In genomic region chr20:35286077-35286898, GRCh38 we compare ENCODE assay signal across 15 cellular contexts. TPM values are rescaled to one million over a fixed set of nuclear protein-coding genes. Genes with fewer than 3 reads are reported as not detected.
DNase-seq lines count a peak whose midpoint lies in the region; ATAC-seq, FAIRE-seq and TF ChIP-seq lines count a peak whose summit lies in the region.
"Had no signal": no experiment of that assay in that cellular context is flagged by ENCODE, and none has a peak within 500 bp of the region (broad histone marks: within the 10 kb centered on the region; RNA-seq: fewer than 3 reads in every experiment).

No MANE protein-coding gene starts in this region.

- no peak for TF ChIP-seq POLR2A in H1 (IDR thresholded peaks at IDR 0.05; ENCODE audit: control extremely low read depth in 1 of 2, low read depth in 2 of 2, low read length in 2 of 2)

- H4K8ac ChIP-seq in H1 (ENCODE audit: extremely low read depth, insufficient read depth, low read length): peak overlapping the region; percentile 57; the same call in 1 of the 2 replicates

- no peaks in the 10 kb centered on the region for H3K27me3 ChIP-seq in H1 (replicated peaks in 1 of 4; ENCODE audit: control insufficient read depth in 3 of 4, extremely low read depth in 1 of 4, insufficient read depth in 3 of 4, low read length in 3 of 4)
- H3K27me3 ChIP-seq: dorsolateral prefrontal cortex, gastroesophageal sphincter, ovary had no signal

- peak overlapping the region; percentile 77 for H3K27ac Mint-ChIP-seq in Calu3 (ENCODE audit: unreplicated experiment)
- H3K27ac Mint-ChIP-seq in IgD-negative memory B cell: peak overlapping the region; percentile 3 to 33 (median 29)
- H3K27ac Mint-ChIP-seq in nephron progenitor cell: peak overlapping the region; percentile 79

- no peak overlapping the region for H4K5ac ChIP-seq in H1 (ENCODE audit: insufficient read length, low read depth, low read length)

- DNase-seq in Calu3 (no peak), H1 (ENCODE audit: low read depth in 1 of 2, low spot score in 2 of 2) (no peak), nephron progenitor cell (no peak), NAMALWA (ENCODE audit: low spot score) (no peak), HUDEP-2 (lab: John Stamatoyannopoulos, UW; ENCODE audit: unreplicated experiment in 76 of 76) (no peak)
- DNase-seq: dorsolateral prefrontal cortex; NCI-H1436 treated with DMSO at 0.1 percent for 48 hours; NCI-H82; ovary; Right ventricle myocardium superior; stimulated activated CD4-positive, alpha-beta T cell treated with anti-CD3 and anti-CD28 coated beads, Interleukin-2, amount 100 ng/mL, for 24 hours had no signal

- no peak overlapping the region for H2BK15ac ChIP-seq in H1 (ENCODE audit: low read length)

- no peaks in the 10 kb centered on the region for H3K27me3 Mint-ChIP-seq in Calu3 (ENCODE audit: unreplicated experiment)
- H3K27me3 Mint-ChIP-seq in IgD-negative memory B cell: no peaks in the 10 kb centered on the region
- peaks cover 4% of the 10 kb centered on the region for H3K27me3 Mint-ChIP-seq in nephron progenitor cell (ENCODE audit: low read depth, poor library complexity)

- H3K79me2 ChIP-seq in H1 (ENCODE audit: control insufficient read depth in 1 of 2, insufficient read depth in 2 of 2, low read length in 2 of 2): peaks cover 9 to 28% of the 10 kb centered on the region in 2 experiments

- no peak for TF ChIP-seq EP300 in H1 (IDR thresholded peaks at IDR 0.05; ENCODE audit: borderline replicate concordance in 1 of 2, low read depth in 2 of 2, low read length in 2 of 2)

- H3K4me1 ChIP-seq in H1 (replicated peaks in 1 of 4; ENCODE audit: control insufficient read depth in 3 of 4, insufficient read depth in 4 of 4, low read length in 3 of 4): peaks cover 3 to 8% (median 5%) of the 10 kb centered on the region in 4 experiments; a peak in 6 of 7 replicates

- H3K23me2 ChIP-seq in H1 (ENCODE audit: low read depth, low read length): peaks cover 8% of the 10 kb centered on the region

- no peak overlapping the region for H2BK20ac ChIP-seq in H1 (ENCODE audit: low read length)

- H3K4me3 Mint-ChIP-seq in Calu3 (ENCODE audit: low read depth, unreplicated experiment) (peak overlapping the region; percentile 83), IgD-negative memory B cell (peak overlapping the region; percentile 51 to 99 (median 96)), nephron progenitor cell (peak overlapping the region; percentile 89)

- H3K18ac ChIP-seq in H1 (ENCODE audit: extremely low read depth, low read length): no peak overlapping the region

- BruUV-seq in Calu3 (replicated peaks; lab: Mats Ljungman, UMichigan): no TSS peak

- WGBS in H1 (ENCODE audit: extremely low coverage in 1 of 2, insufficient coverage in 1 of 2, insufficient read length in 1 of 2, insufficient replicate concordance in 2 of 2, low coverage in 1 of 2, low lambda C conversion rate in 2 of 2, missing lambda C conversion rate in 1 of 2), 2 experiments: 94% methylated on average over 12 of the region's 12 CpGs; no CpG with 5 or more reads in 1 of the 2 experiments

- peaks cover 11% of the 10 kb centered on the region; the same call in 1 of the 2 replicates for H3K79me1 ChIP-seq in H1 (ENCODE audit: low read depth, low read length)

- TF ChIP-seq CTCF in Calu3 (IDR thresholded peaks at IDR 0.05; ENCODE audit: unreplicated experiment) (no peak), H1 (IDR thresholded peaks at IDR 0.05; ENCODE audit: control extremely low read depth in 1 of 3, insufficient read depth in 1 of 3, low read depth in 1 of 3, low read length in 3 of 3) (no peak), nephron progenitor cell (IDR thresholded peaks at IDR 0.05) (no peak)

- no peaks in the 10 kb centered on the region for H3K9me3 ChIP-seq in H1 (ENCODE audit: insufficient read depth in 2 of 2, low read depth in 1 of 2, low read length in 1 of 2)
- H3K9me3 ChIP-seq: gastroesophageal sphincter, ovary had no signal

- no peak overlapping the region for H3K23ac ChIP-seq in H1 (ENCODE audit: insufficient read length)

- no peak overlapping the region for H3K9ac ChIP-seq in H1 (replicated peaks in 1 of 4; ENCODE audit: extremely low read depth in 1 of 4, low read depth in 3 of 4, low read length in 3 of 4)

- no peak overlapping the region for H2BK5ac ChIP-seq in H1 (ENCODE audit: low read depth, low read length)

- H3K4me2 ChIP-seq in H1 (ENCODE audit: insufficient read depth in 1 of 2, low read depth in 2 of 2, low read length in 2 of 2): peak overlapping the region in 1 of 2 experiments; percentile 94; a peak in 1 of 4 replicates

- H2AK5ac ChIP-seq in H1 (ENCODE audit: low read depth, low read length): no peak overlapping the region; the same call in 1 of the 2 replicates

- intact Hi-C loops in Calu3 (cut with micrococcal nuclease; ENCODE audit: unreplicated experiment): no loop called here

- no peak overlapping the region for H3K4ac ChIP-seq in H1 (replicated peaks; ENCODE audit: insufficient read length, low read depth, low read length)

- ATAC-seq in HG03135 (IDR thresholded peaks at IDR 0.05; ENCODE audit: unreplicated experiment): no peak
- ATAC-seq: gastroesophageal sphincter had no signal

- H2AFZ ChIP-seq in H1 (ENCODE audit: low read length): no peak overlapping the region

- H3K27ac ChIP-seq in H1 (ENCODE audit: low read depth, low read length): no peak overlapping the region
- H3K27ac ChIP-seq: ovary had no signal

- H3K36me3 Mint-ChIP-seq in Calu3 (ENCODE audit: insufficient read depth, unreplicated experiment) (peaks cover 54% of the 10 kb centered on the region), IgD-negative memory B cell (peaks cover 5% of the 10 kb centered on the region), nephron progenitor cell (ENCODE audit: low read depth) (peaks cover 12% of the 10 kb centered on the region)

- H3K9me3 Mint-ChIP-seq in Calu3 (ENCODE audit: low read depth, unreplicated experiment): no peaks in the 10 kb centered on the region
- H3K9me3 Mint-ChIP-seq in IgD-negative memory B cell: no peaks in the 10 kb centered on the region
- no peaks in the 10 kb centered on the region for H3K9me3 Mint-ChIP-seq in nephron progenitor cell

- no peak overlapping the region for H3K4me3 ChIP-seq in H1 (ENCODE audit: extremely low read depth in 1 of 4, insufficient read depth in 2 of 4, low read depth in 3 of 4, low read length in 4 of 4)
- H3K4me3 ChIP-seq: gastroesophageal sphincter, ovary had no signal

- POLR2A ChIA-PET in H1 (lab: Charles Lee; ENCODE audit: partially characterized antibody): interaction anchor here (1.6 kb wide), 1 partner anchor 12 kb away, joined by 3 read pairs; no protein-coding TSS in a partner anchor

- CTCF ChIA-PET in Calu3 (lab: Charles Lee) (interaction anchor here (1.5 kb wide), 1 partner anchor 10 kb away, joined by 4 read pairs; no protein-coding TSS in a partner anchor), H1 (lab: Charles Lee; ENCODE audit: partially characterized antibody) (interaction anchor here (0.8 to 1.5 kb wide), 3 partner anchors 17 to 286 kb away, joined by 3 to 5 read pairs (median 3); no protein-coding TSS in a partner anchor)

- H2BK12ac ChIP-seq in H1 (ENCODE audit: low read depth, low read length): no peak overlapping the region

- H3K56ac ChIP-seq in H1 (replicated peaks; ENCODE audit: insufficient read length, low read depth, low read length): no peak overlapping the region

- no peak overlapping the region for H4K91ac ChIP-seq in H1 (replicated peaks; ENCODE audit: insufficient read length, low read length)

- H3K4me1 Mint-ChIP-seq in Calu3 (ENCODE audit: low read depth, unreplicated experiment): peaks cover 20% of the 10 kb centered on the region
- H3K4me1 Mint-ChIP-seq in IgD-negative memory B cell: peaks cover 14 to 25% (median 23%) of the 10 kb centered on the region in 3 donors
- H3K4me1 Mint-ChIP-seq in nephron progenitor cell: peaks cover 28% of the 10 kb centered on the region

- FAIRE-seq in H1 (lab: Jason Lieb, UNC): no peak

- no peak for TF ChIP-seq RAD21 in H1 (IDR thresholded peaks at IDR 0.05 in 1 of 2, conservative IDR thresholded peaks at IDR 0.05 in 1 of 2; ENCODE audit: low read depth in 2 of 2, low read length in 2 of 2)

- no peak overlapping the region for H3K14ac ChIP-seq in H1 (ENCODE audit: insufficient read length)

- H3K36me3 ChIP-seq in H1 (ENCODE audit: control insufficient read depth in 2 of 4, insufficient read depth in 4 of 4, low read length in 3 of 4): peaks cover 3 to 10% (median 4%) of the 10 kb centered on the region in 4 experiments; a peak in 5 of 8 replicates
- H3K36me3 ChIP-seq: ovary had no signal

- H2BK120ac ChIP-seq in H1 (replicated peaks; ENCODE audit: low read depth, low read length): no peak overlapping the region

- H4K20me1 ChIP-seq in H1 (replicated peaks in 1 of 2; ENCODE audit: control insufficient read depth in 1 of 2, insufficient read depth in 2 of 2, low read length in 2 of 2): peaks cover 0 to 2% of the 10 kb centered on the region in 2 experiments

RNA-seq across cellular contexts. Expression of gene EIF6, which starts 1.7 kb away (rescaled TPM):
- 271 and 317 TPM in 2 replicates for total RNA-seq in Calu3 (2022)
- 204 TPM for polyA plus RNA-seq in IgD-negative memory B cell
- 183 and 184 TPM in 2 replicates for total RNA-seq in H1 (2021; fragmentation: NEBNext Ultra II Directional; extraction: Animal tissue kit (Norgen Biotek cat#: 25700))
- 319 and 374 TPM in 2 replicates for polyA plus RNA-seq in H1 (2011; rRNA removed)
- polyA plus RNA-seq in H1 (2011; cell fraction: cytosol; rRNA removed): 267 TPM
- 359 TPM for polyA plus RNA-seq in H1 (2011; cell fraction: nucleus; rRNA removed)
- 166 to 215 TPM (median 195 TPM) in 4 replicates for polyA plus RNA-seq in H1 (2012, experiment 1 of 2)
- 307 TPM for polyA plus RNA-seq in H1 (2012, experiment 2 of 2)
- 104 TPM for polyA plus RNA-seq in H1 (2013, experiment 1 of 2)
- 109 TPM for polyA plus RNA-seq in H1 (2013, experiment 2 of 2)
- 168 and 184 TPM in 2 replicates for polyA minus RNA-seq in H1 (2011; rRNA and poly(A)+ RNA removed)
- polyA minus RNA-seq in H1 (2011; cell fraction: cytosol; rRNA and poly(A)+ RNA removed): 74.5 TPM
- 56.0 TPM for polyA minus RNA-seq in H1 (2011; cell fraction: nucleus; rRNA and poly(A)+ RNA removed)

RNA-seq across cellular contexts. Expression of gene FAM83C, which starts 5.9 kb away (rescaled TPM):
- 0.12 TPM in 1 of 2 replicates, not detected in the other for total RNA-seq in Calu3 (2022)
- not detected for polyA plus RNA-seq in IgD-negative memory B cell
- total RNA-seq in H1 (2021; fragmentation: NEBNext Ultra II Directional; extraction: Animal tissue kit (Norgen Biotek cat#: 25700)): not detected in 2 replicates
- not detected in 2 replicates for polyA plus RNA-seq in H1 (2011; rRNA removed)
- polyA plus RNA-seq in H1 (2011; cell fraction: cytosol; rRNA removed): 0.03 TPM
- not detected for polyA plus RNA-seq in H1 (2011; cell fraction: nucleus; rRNA removed)
- polyA plus RNA-seq in H1 (2012, experiment 1 of 2): 0.05 TPM in 2 of 4 replicates, not detected in the others
- polyA plus RNA-seq in H1 (2012, experiment 2 of 2): not detected
- polyA plus RNA-seq in H1 (2013, experiment 1 of 2): 0.02 TPM
- 0.02 TPM for polyA plus RNA-seq in H1 (2013, experiment 2 of 2)
- not detected in 2 replicates for polyA minus RNA-seq in H1 (2011; rRNA and poly(A)+ RNA removed)
- not detected for polyA minus RNA-seq in H1 (2011; cell fraction: cytosol; rRNA and poly(A)+ RNA removed)
- polyA minus RNA-seq in H1 (2011; cell fraction: nucleus; rRNA and poly(A)+ RNA removed): not detected
- total RNA-seq: kidney epithelial cell, ovary, Right ventricle myocardium superior had no signal
- polyA plus RNA-seq: ovary had no signal

RNA-seq across cellular contexts. Expression of gene MMP24OS, which starts 8.4 kb away (rescaled TPM):
- 86.8 and 95.4 TPM in 2 replicates for total RNA-seq in Calu3 (2022)
- polyA plus RNA-seq in IgD-negative memory B cell (14.0 TPM), H1 (2011; rRNA removed) (21.3 and 44.4 TPM in 2 replicates)
- total RNA-seq in H1 (2021; fragmentation: NEBNext Ultra II Directional; extraction: Animal tissue kit (Norgen Biotek cat#: 25700)): 19.0 and 22.2 TPM in 2 replicates
- 20.6 TPM for polyA plus RNA-seq in H1 (2011; cell fraction: cytosol; rRNA removed)
- 45.3 TPM for polyA plus RNA-seq in H1 (2011; cell fraction: nucleus; rRNA removed)
- polyA plus RNA-seq in H1 (2012, experiment 1 of 2): 21.1 to 31.1 TPM (median 25.0 TPM) in 4 replicates
- polyA plus RNA-seq in H1 (2012, experiment 2 of 2): 23.1 TPM
- polyA plus RNA-seq in H1 (2013, experiment 1 of 2): 19.5 TPM
- 17.8 TPM for polyA plus RNA-seq in H1 (2013, experiment 2 of 2)
- 5.5 and 9.3 TPM in 2 replicates for polyA minus RNA-seq in H1 (2011; rRNA and poly(A)+ RNA removed)
- polyA minus RNA-seq in H1 (2011; cell fraction: cytosol; rRNA and poly(A)+ RNA removed): 18.9 TPM
- polyA minus RNA-seq in H1 (2011; cell fraction: nucleus; rRNA and poly(A)+ RNA removed): 27.2 TPM

RNA-seq across cellular contexts. Expression of gene MMP24, which starts 59.8 kb away (rescaled TPM):
- 5.8 and 8.2 TPM in 2 replicates for total RNA-seq in Calu3 (2022)
- polyA plus RNA-seq in IgD-negative memory B cell: 0.09 TPM
- 18.8 and 20.0 TPM in 2 replicates for total RNA-seq in H1 (2021; fragmentation: NEBNext Ultra II Directional; extraction: Animal tissue kit (Norgen Biotek cat#: 25700))
- 21.4 and 27.2 TPM in 2 replicates for polyA plus RNA-seq in H1 (2011; rRNA removed)
- 18.8 TPM for polyA plus RNA-seq in H1 (2011; cell fraction: cytosol; rRNA removed)
- 25.4 TPM for polyA plus RNA-seq in H1 (2011; cell fraction: nucleus; rRNA removed)
- 14.2 to 22.0 TPM (median 19.1 TPM) in 4 replicates for polyA plus RNA-seq in H1 (2012, experiment 1 of 2)
- polyA plus RNA-seq in H1 (2012, experiment 2 of 2): 22.2 TPM
- polyA plus RNA-seq in H1 (2013, experiment 1 of 2): 5.8 TPM
- 6.3 TPM for polyA plus RNA-seq in H1 (2013, experiment 2 of 2)
- 21.1 and 25.6 TPM in 2 replicates for polyA minus RNA-seq in H1 (2011; rRNA and poly(A)+ RNA removed)
- 14.8 TPM for polyA minus RNA-seq in H1 (2011; cell fraction: cytosol; rRNA and poly(A)+ RNA removed)
- polyA minus RNA-seq in H1 (2011; cell fraction: nucleus; rRNA and poly(A)+ RNA removed): 12.5 TPM

Comparison
In these comparisons a context has a peak if more than half of its experiments do, and no peak if none do; other contexts are left out.
1. H3K27ac Mint-ChIP-seq: peak in every context shown above with its lines; median percentile 79 in nephron progenitor cell; 77 in Calu3; 29 in IgD-negative memory B cell.